In genomic region chr2:152067823-152068222, GRCh38 we compare ENCODE assay signal across 26 cellular contexts.
"Had no signal": no experiment of that assay in that cellular context is flagged by ENCODE, and none has a peak within 500 bp of the region (broad histone marks: within the 10 kb centered on the region; RNA-seq: fewer than 3 reads in every experiment).

No MANE protein-coding gene starts in this region.

- H3K4me1 ChIP-seq: thyroid gland had no signal

- H3K9me3 ChIP-seq: breast epithelium, heart right ventricle, neutrophil, stomach, thyroid gland, upper lobe of left lung had no signal

- ATAC-seq: activated naive CD8-positive, alpha-beta T cell treated with anti-CD3 and anti-CD28 coated beads, Interleukin-2, amount 50 U/mL, for 24 hours; heart right ventricle; left ventricle myocardium superior; sciatic nerve; stimulated activated effector memory CD8-positive, alpha-beta T cell treated with anti-CD3 and anti-CD28 coated beads, Interleukin-12 subunit alpha, Interleukin-12 subunit beta, amount 100 ng/mL, for 72 hours had no signal

- H3K4me3 ChIP-seq: breast epithelium, heart right ventricle, skin epidermis, stomach, thyroid gland, upper lobe of left lung had no signal

- DNase-seq: activated CD4-positive, alpha-beta memory T cell treated with anti-CD3 and anti-CD28 coated beads, Interleukin-2, amount 10 ng/mL, durations not matched to agents 7 days and 5 days; activated CD4-positive, alpha-beta T cell treated with anti-CD3 and anti-CD28 coated beads, Interleukin-2, amount 10 ng/mL, durations not matched to agents 24 days and 14 days; activated CD8-positive, alpha-beta memory T cell treated with anti-CD3 and anti-CD28 coated beads, Interleukin-2, amount 50 U/mL, for 48 hours; activated naive CD8-positive, alpha-beta T cell treated with anti-CD3 and anti-CD28 coated beads, Interleukin-2, amount 50 U/mL, for 24 hours; activated T-cell treated with anti-CD3 and anti-CD28 coated beads, Interleukin-2, amount 50 U/mL, for 24 hours; dermis blood vessel endothelial cell; effector CD4-positive, alpha-beta T cell; foreskin melanocyte; heart right ventricle; left ventricle myocardium superior; naive B cell; nephron progenitor cell; stimulated activated CD4-positive, alpha-beta T cell treated with anti-CD3 and anti-CD28 coated beads, Interleukin-12 subunit alpha, Interleukin-12 subunit beta, amount 100 ng/mL, for 4 hours; stimulated activated CD4-positive, alpha-beta T cell treated with anti-CD3 and anti-CD28 coated beads, Interleukin-4, amount 100 ng/mL, for 24 hours; stomach; SW 1271; T-helper 9 cell; thyroid gland; upper lobe of left lung had no signal

- H3K27ac ChIP-seq: breast epithelium, epithelial cell of prostate, heart right ventricle, neutrophil, stomach, thyroid gland, VCaP had no signal

- H3K36me3 ChIP-seq: breast epithelium, heart right ventricle, neutrophil, stomach, thyroid gland, upper lobe of left lung had no signal

- H3K27me3 ChIP-seq: breast epithelium, heart right ventricle, neutrophil, stomach, thyroid gland, upper lobe of left lung had no signal
